Comparison of ENCODE assay signal across 1 cellular context in the genomic region with DNA sequence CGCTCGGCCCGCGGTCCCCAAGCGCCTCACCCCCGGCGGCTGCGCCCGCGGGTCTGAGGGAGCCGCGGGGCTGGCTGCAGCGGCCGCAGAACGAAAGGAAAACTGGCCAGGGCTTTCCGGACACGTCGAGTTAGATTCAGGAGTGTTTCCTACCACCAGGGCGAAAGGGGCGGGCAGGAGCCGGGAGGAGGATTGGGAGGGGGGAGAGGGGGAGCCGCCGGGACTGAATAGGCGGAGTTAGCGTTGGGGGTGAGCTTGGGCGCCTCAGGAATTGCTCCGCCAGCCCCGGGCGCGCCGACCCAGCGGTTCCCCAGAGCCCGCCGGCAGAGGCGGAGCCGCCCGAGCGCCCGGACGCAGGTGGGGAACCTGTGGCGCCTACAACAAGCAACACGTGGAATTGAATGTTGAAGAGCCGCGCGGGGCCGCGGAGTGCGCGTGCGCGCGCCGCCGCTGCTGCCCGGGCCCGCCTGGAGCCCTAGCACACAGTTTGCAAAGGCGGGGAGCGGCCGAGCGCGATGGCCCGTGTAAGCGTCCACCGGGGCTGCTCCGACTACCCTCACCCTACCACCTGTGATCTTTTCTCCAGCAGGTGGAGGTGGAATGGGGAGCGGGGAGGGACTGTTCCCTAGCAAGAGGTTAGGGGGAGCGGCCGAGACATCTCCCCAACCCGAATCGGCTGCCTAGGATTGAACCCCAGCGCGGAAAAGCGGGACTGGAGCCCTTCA.
TF ChIP-seq lines count a peak whose summit lies in the region.

CADPS2 (minus strand) TSS at position 104 of the 725 bp plus-strand sequence. CDS start 123 bp downstream, outside the sequence.

TF ChIP-seq in K562, 482 proteins besides CTCF, POLR2A, EP300 and RAD21 (continued from another document):
- TF ChIP-seq, protein P1, sequence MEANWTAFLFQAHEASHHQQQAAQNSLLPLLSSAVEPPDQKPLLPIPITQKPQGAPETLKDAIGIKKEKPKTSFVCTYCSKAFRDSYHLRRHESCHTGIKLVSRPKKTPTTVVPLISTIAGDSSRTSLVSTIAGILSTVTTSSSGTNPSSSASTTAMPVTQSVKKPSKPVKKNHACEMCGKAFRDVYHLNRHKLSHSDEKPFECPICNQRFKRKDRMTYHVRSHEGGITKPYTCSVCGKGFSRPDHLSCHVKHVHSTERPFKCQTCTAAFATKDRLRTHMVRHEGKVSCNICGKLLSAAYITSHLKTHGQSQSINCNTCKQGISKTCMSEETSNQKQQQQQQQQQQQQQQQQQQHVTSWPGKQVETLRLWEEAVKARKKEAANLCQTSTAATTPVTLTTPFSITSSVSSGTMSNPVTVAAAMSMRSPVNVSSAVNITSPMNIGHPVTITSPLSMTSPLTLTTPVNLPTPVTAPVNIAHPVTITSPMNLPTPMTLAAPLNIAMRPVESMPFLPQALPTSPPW (CRISPR knock-in tag; IDR thresholded peaks at IDR 0.05): peak; percentile 88
- TF ChIP-seq TCF3 (CRISPR knock-in tag; IDR thresholded peaks at IDR 0.05): no peak
- no peak for TF ChIP-seq MEF2D (tag; conservative IDR thresholded peaks at IDR 0.05; ENCODE audit: low read depth)
- no peak for TF ChIP-seq ATF4 (CRISPR knock-in tag; IDR thresholded peaks at IDR 0.05)
- no peak for TF ChIP-seq PTTG1 (tag; IDR thresholded peaks at IDR 0.05; ENCODE audit: low read depth)
- TF ChIP-seq RBFOX2 (IDR thresholded peaks at IDR 0.05; ENCODE audit: low read depth, low read length): peak; percentile 43; the same call in 1 of the 2 replicates
- TF ChIP-seq LCOR (CRISPR knock-in tag; IDR thresholded peaks at IDR 0.05): no peak
- no peak for TF ChIP-seq ZNF449 (CRISPR knock-in tag; IDR thresholded peaks at IDR 0.05)
- TF ChIP-seq ELF1 (tag; IDR thresholded peaks at IDR 0.05): no peak
- no peak for TF ChIP-seq ZNF707 (CRISPR knock-in tag; conservative IDR thresholded peaks at IDR 0.05)
- peak; percentile 26; the same call in 1 of the 2 replicates for TF ChIP-seq MAX (CRISPR knock-in tag; IDR thresholded peaks at IDR 0.05)
- TF ChIP-seq NFIC (IDR thresholded peaks at IDR 0.05): no peak
- peak; percentile 55 for TF ChIP-seq POLR2G (IDR thresholded peaks at IDR 0.05; ENCODE audit: low read depth, low read length)
- TF ChIP-seq NCOA6 (IDR thresholded peaks at IDR 0.05): peak; percentile 51; the same call in 1 of the 2 replicates
- TF ChIP-seq CBX1 (IDR thresholded peaks at IDR 0.05; ENCODE audit: low read depth): no peak
